8 cellular contexts compared by ENCODE assay signal in genomic region chr17:56715613-56716357, GRCh38.
DNase-seq lines count a peak whose midpoint lies in the region; ATAC-seq and TF ChIP-seq lines count a peak whose summit lies in the region.

No MANE protein-coding gene starts in this region.

- H3K4me1 Mint-ChIP-seq in T-helper 17 cell, result peaks cover 10% of the 10 kb centered on the region

- peak; percentile 81 for ATAC-seq in HG02938 (IDR thresholded peaks at IDR 0.05; ENCODE audit: unreplicated experiment)
- peak; percentile 91 for ATAC-seq in T-helper 17 cell
- ATAC-seq in right cardiac atrium, result peak; percentile 86 to 94
- ATAC-seq in gastrocnemius medialis, result peak; percentile 89 to 98

- intact Hi-C loops in right cardiac atrium (cut with DNase I) (loop anchor here (2.0 to 10.0 kb wide), 4 partner anchors 123 to 211 kb away; partner anchors contain the start of gene NOG (in 4 of the 4)), gastrocnemius medialis (cut with DNase I; ENCODE audit: low total_unique reads) (loop anchor here (1.0 to 10.0 kb wide), 6 partner anchors 38 to 1191 kb away; no protein-coding TSS in a partner anchor)

- no peaks in the 10 kb centered on the region for H3K36me3 ChIP-seq in gastrocnemius medialis

- H3K9me3 ChIP-seq in T-helper 17 cell (ENCODE audit: control insufficient read depth, low read length, poor library complexity, severe bottlenecking) (no peaks in the 10 kb centered on the region), right cardiac atrium (ENCODE audit: control insufficient read depth, low read length) (no peaks in the 10 kb centered on the region), gastrocnemius medialis (no peaks in the 10 kb centered on the region)

- H3K27me3 ChIP-seq in right cardiac atrium (ENCODE audit: control insufficient read depth, insufficient read depth) (no peaks in the 10 kb centered on the region), gastrocnemius medialis (no peaks in the 10 kb centered on the region)

- TF ChIP-seq CTCF in gastrocnemius medialis (IDR thresholded peaks at IDR 0.05 in 4 of 5, conservative IDR thresholded peaks at IDR 0.05 in 1 of 5), result peak; percentile 69 to 87 (median 84)

- peak; percentile 48 for DNase-seq in NK-92 treated with Interleukin-12 subunit alpha and Interleukin-12 subunit beta, amount 100 ng/mL, for 24 hours (lab: John Stamatoyannopoulos, UW)
- DNase-seq in NK-92 (lab: John Stamatoyannopoulos, UW; ENCODE audit: unreplicated experiment) (no peak), NCI-H187 (lab: John Stamatoyannopoulos, UW) (peak; percentile 46 to 58), T-helper 17 cell (peak; percentile 35 to 62 (median 37)), amygdala (lab: John Stamatoyannopoulos, UW) (peak in 52 of 56 donors; percentile 2 to 85 (median 46)), right cardiac atrium (peak; percentile 76 to 87 (median 84)), gastrocnemius medialis (peak; percentile 55 to 68)

- H3K27ac ChIP-seq in right cardiac atrium (ENCODE audit: low read length) (no peak overlapping the region), gastrocnemius medialis (no peak overlapping the region)

- no peak for TF ChIP-seq POLR2A in gastrocnemius medialis (IDR thresholded peaks at IDR 0.05)

- H3K4me3 Mint-ChIP-seq in T-helper 17 cell, result no peak overlapping the region

- H3K27me3 Mint-ChIP-seq in T-helper 17 cell, result peaks cover 19% of the 10 kb centered on the region

- in situ Hi-C loops in gastrocnemius medialis (cut with MboI; ENCODE audit: low sequenced_read_pairs in 4 of 4), result loop anchor here (5.0 to 25.0 kb wide), 7 partner anchors 121 to 878 kb away; partner anchors contain the start of gene NOG (in 2 of the 4)

- H3K4me3 ChIP-seq in right cardiac atrium (ENCODE audit: low read length) (no peak overlapping the region), gastrocnemius medialis (no peak overlapping the region)

- 18% methylated on average over 8 of the region's 8 CpGs for WGBS in right cardiac atrium

- peaks cover 4% of the 10 kb centered on the region for H3K36me3 Mint-ChIP-seq in T-helper 17 cell (ENCODE audit: low read depth)

- H3K27ac Mint-ChIP-seq in T-helper 17 cell, result no peak overlapping the region

- H3K4me1 ChIP-seq in right cardiac atrium (ENCODE audit: control insufficient read depth, insufficient read depth, low read length) (no peaks in the 10 kb centered on the region), gastrocnemius medialis (no peaks in the 10 kb centered on the region)
